ENCODE assay signal across 10 cellular contexts in genomic region chr22:26894766-26895485, GRCh38.
DNase-seq lines count a peak whose midpoint lies in the region; ATAC-seq and TF ChIP-seq lines count a peak whose summit lies in the region.
"Had no signal": no experiment of that assay in that cellular context is flagged by ENCODE, and none has a peak within 500 bp of the region (broad histone marks: within the 10 kb centered on the region; RNA-seq: fewer than 3 reads in every experiment).

No MANE protein-coding gene starts in this region.

- TF ChIP-seq CTCF in foreskin fibroblast (IDR thresholded peaks at IDR 0.05; ENCODE audit: low read depth, low read length) = no peak

- no peaks in the 10 kb centered on the region for H3K9me3 Mint-ChIP-seq in stimulated activated naive CD8-positive, alpha-beta T cell treated with anti-CD3 and anti-CD28 coated beads, Interleukin-15, amount 100 ng/mL, for 72 hours
- H3K9me3 Mint-ChIP-seq: CD14-positive monocyte had no signal

- H3K27ac ChIP-seq in SJSA1 = peak overlapping the region; percentile 87
- H3K27ac ChIP-seq: colonic mucosa had no signal

- no peaks in the 10 kb centered on the region for H3K9me3 ChIP-seq in SJSA1 (replicated peaks)
- H3K9me3 ChIP-seq: colonic mucosa had no signal

- ATAC-seq in stimulated activated naive CD8-positive, alpha-beta T cell treated with anti-CD3 and anti-CD28 coated beads, Interleukin-15, amount 100 ng/mL, for 72 hours = peak; percentile 86
- no peak for ATAC-seq in GM19452 (IDR thresholded peaks at IDR 0.05; ENCODE audit: unreplicated experiment)

- H3K36me3 ChIP-seq in SJSA1 = no peaks in the 10 kb centered on the region
- H3K36me3 ChIP-seq: colonic mucosa had no signal

- peaks cover 46% of the 10 kb centered on the region for H3K4me1 ChIP-seq in SJSA1 (replicated peaks)
- H3K4me1 ChIP-seq: colonic mucosa had no signal

- peak overlapping the region in 1 of 2 donors; percentile 4 for H3K27ac Mint-ChIP-seq in stimulated activated naive CD8-positive, alpha-beta T cell treated with anti-CD3 and anti-CD28 coated beads, Interleukin-15, amount 100 ng/mL, for 72 hours

- no peaks in the 10 kb centered on the region for H3K27me3 ChIP-seq in SJSA1 (replicated peaks)
- H3K27me3 ChIP-seq: colonic mucosa had no signal

- H3K4me3 Mint-ChIP-seq in stimulated activated naive CD8-positive, alpha-beta T cell treated with anti-CD3 and anti-CD28 coated beads, Interleukin-15, amount 100 ng/mL, for 72 hours = peak overlapping the region in 1 of 2 donors; percentile 2
- H3K4me3 Mint-ChIP-seq: CD14-positive monocyte had no signal

- H3K4me1 Mint-ChIP-seq in stimulated activated naive CD8-positive, alpha-beta T cell treated with anti-CD3 and anti-CD28 coated beads, Interleukin-15, amount 100 ng/mL, for 72 hours = peaks cover 25% of the 10 kb centered on the region
- H3K4me1 Mint-ChIP-seq: CD14-positive monocyte had no signal

- DNase-seq in SIG-M5 treated with dmso at 0.1 percent for 504 hours (lab: John Stamatoyannopoulos, UW; ENCODE audit: unreplicated experiment) (peak; percentile 10), SIG-M5 (lab: John Stamatoyannopoulos, UW) (no peak), SJSA1 (ENCODE audit: low read depth in 1 of 2, low spot score in 2 of 2) (peak; percentile 77 to 93), foreskin fibroblast (peak; percentile 83 to 92), HT-29 (ENCODE audit: low spot score) (no peak), activated gamma-delta T cell treated with Interleukin-2 at 50 U/mL for 16 hours (no peak)
- no peak for DNase-seq in stimulated activated naive CD8-positive, alpha-beta T cell treated with anti-CD3 and anti-CD28 coated beads, Interleukin-15, amount 100 ng/mL, for 72 hours
- DNase-seq: colonic mucosa had no signal

- peaks cover 50% of the 10 kb centered on the region for H3K27me3 Mint-ChIP-seq in stimulated activated naive CD8-positive, alpha-beta T cell treated with anti-CD3 and anti-CD28 coated beads, Interleukin-15, amount 100 ng/mL, for 72 hours

- no peak overlapping the region for H3K4me3 ChIP-seq in SJSA1
- H3K4me3 ChIP-seq in foreskin fibroblast (ENCODE audit: low read depth in 1 of 2, low read length in 2 of 2) = no peak overlapping the region
- H3K4me3 ChIP-seq: colonic mucosa had no signal

Comparison
In these comparisons a context has a peak if more than half of its experiments do, and no peak if none do; other contexts are left out.
1. DNase-seq: peak in SIG-M5 treated with dmso at 0.1 percent for 504 hours (single experiment), SJSA1 (2 of 2) and foreskin fibroblast (2 of 2); none in SIG-M5 (single experiment), stimulated activated naive CD8-positive, alpha-beta T cell treated with anti-CD3 and anti-CD28 coated beads, Interleukin-15, amount 100 ng/mL, for 72 hours (0 of 2), HT-29 (single experiment) and activated gamma-delta T cell treated with Interleukin-2 at 50 U/mL for 16 hours (single experiment).